29 cellular contexts compared by ENCODE assay signal in genomic region chr4:874071-874470, GRCh38. TPM values are rescaled to one million over a fixed set of nuclear protein-coding genes. Genes with fewer than 3 reads are reported as not detected.
"Had no signal": no experiment of that assay in that cellular context is flagged by ENCODE, and none has a peak within 500 bp of the region (broad histone marks: within the 10 kb centered on the region; RNA-seq: fewer than 3 reads in every experiment).

No MANE protein-coding gene starts in this region.

- H3K27ac Mint-ChIP-seq: activated B cell treated with CpG ODN at 0.5 μM for 24 hours; activated CD4-positive, alpha-beta memory T cell treated with anti-CD3 and anti-CD28 coated beads for 36 hours; activated naive CD8-positive, alpha-beta T cell; T-cell had no signal

- H3K9me3 Mint-ChIP-seq: activated B cell treated with CpG ODN at 0.5 μM for 24 hours; activated CD4-positive, alpha-beta memory T cell treated with anti-CD3 and anti-CD28 coated beads for 36 hours; T-cell; T-helper 2 cell treated with Interferon-gamma antibody and Interleukin-4, amounts not matched to agents 5 μg/mL and 100 μg/mL, for 36 hours had no signal

- DNase-seq: activated B cell treated with CpG ODN at 0.5 μM for 24 hours; activated CD4-positive, alpha-beta memory T cell treated with anti-CD3 and anti-CD28 coated beads for 36 hours; activated CD4-positive, alpha-beta T cell treated with anti-CD3 and anti-CD28 coated beads for 4 hours; activated CD4-positive, alpha-beta T cell treated with anti-CD3 and anti-CD28 coated beads, Interleukin-2, amount 50 U/mL, for 1 hour; activated CD4-positive, CD25-positive, alpha-beta regulatory T cell treated with anti-CD3 and anti-CD28 coated beads, Interleukin-2, amount 50 U/mL, for 72 hours; activated CD8-positive, alpha-beta memory T cell treated with anti-CD3 and anti-CD28 coated beads, Interleukin-2, amount 50 U/mL, for 48 hours; activated effector memory CD4-positive, alpha-beta T cell treated with Interleukin-2 at 50 U/mL for 16 hours; activated naive CD4-positive, alpha-beta T cell treated with anti-CD3 and anti-CD28 coated beads, Interleukin-2, amount 10 ng/mL, durations not matched to agents 7 days and 5 days; activated T-cell treated with anti-CD3 and anti-CD28 coated beads, Interleukin-2, amount 50 U/mL, for 48 hours; amygdala; Karpas-422; KBM-7; NCI-H1105; NCI-H1436 treated with DMSO at 0.1 percent for 48 hours; NCI-H187 treated with DMSO at 0.1 percent for 48 hours; NCI-H2081; NCI-H510A; NCI-H526; NCI-H748 treated with DMSO at 0.1 percent for 48 hours; NK-92 treated with Interleukin-12 subunit alpha and Interleukin-12 subunit beta, amount 100 ng/mL, for 24 hours; PC-3; Peyer's patch; RPMI8226; SHP77 treated with DMSO at 0.1 percent for 48 hours; T-cell had no signal

- H3K4me1 Mint-ChIP-seq: activated B cell treated with CpG ODN at 0.5 μM for 24 hours had no signal

- H3K4me3 Mint-ChIP-seq: activated B cell treated with CpG ODN at 0.5 μM for 24 hours; activated CD4-positive, alpha-beta memory T cell treated with anti-CD3 and anti-CD28 coated beads for 36 hours; activated naive CD4-positive, alpha-beta T cell treated with anti-CD3 and anti-CD28 coated beads, Interleukin-2, amount 10 ng/mL, durations not matched to agents 7 days and 5 days; activated naive CD8-positive, alpha-beta T cell; T-cell; T-helper 2 cell treated with Interferon-gamma antibody and Interleukin-4, amounts not matched to agents 5 μg/mL and 100 μg/mL, for 36 hours had no signal

- H3K27me3 Mint-ChIP-seq: activated B cell treated with CpG ODN at 0.5 μM for 24 hours; activated CD4-positive, alpha-beta memory T cell treated with anti-CD3 and anti-CD28 coated beads for 36 hours; activated naive CD4-positive, alpha-beta T cell treated with anti-CD3 and anti-CD28 coated beads, Interleukin-2, amount 10 ng/mL, durations not matched to agents 7 days and 5 days; activated naive CD8-positive, alpha-beta T cell; T-cell had no signal

- ATAC-seq: PC-3, SK-N-SH treated with all-trans-retinoic acid at 6 μM for 48 hours, T-cell had no signal

- H3K9me3 ChIP-seq: ascending aorta, Peyer's patch had no signal

RNA-seq across cellular contexts. Expression of gene CPLX1, which starts 48.1 kb away (rescaled TPM):
- total RNA-seq: activated B cell treated with CpG ODN at 0.5 μM for 24 hours had no signal
